In the genomic region with DNA sequence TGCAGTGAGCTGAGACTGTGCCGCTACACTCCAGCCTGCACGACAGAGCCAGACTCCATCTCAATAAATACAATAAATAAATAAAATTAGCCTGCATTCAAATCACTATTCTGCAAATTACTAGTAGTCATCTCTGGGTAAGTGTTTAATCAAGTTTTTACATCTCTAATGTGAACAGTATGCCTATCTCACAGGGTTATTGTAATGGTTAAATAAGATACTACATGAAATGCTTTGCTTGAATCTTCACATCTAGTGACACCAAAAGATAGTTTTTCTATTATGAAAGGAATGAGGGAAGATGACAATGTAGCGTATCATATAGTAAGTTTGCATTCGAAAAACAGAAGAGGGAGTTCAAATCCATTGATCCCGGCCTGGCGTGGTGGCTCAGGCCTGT, we compare ENCODE assay signal across 15 cellular contexts. TPM values are rescaled to one million over a fixed set of nuclear protein-coding genes. Genes with fewer than 3 reads are reported as not detected.
DNase-seq lines count a peak whose midpoint lies in the region; ATAC-seq, FAIRE-seq and TF ChIP-seq lines count a peak whose summit lies in the region.
"Had no signal": no experiment of that assay in that cellular context is flagged by ENCODE, and none has a peak within 500 bp of the region (broad histone marks: within the 10 kb centered on the region; RNA-seq: fewer than 3 reads in every experiment).

No MANE protein-coding gene starts in this region.

- RAD21 ChIA-PET in GM12878 (lab: Charles Lee; ENCODE audit: unreplicated experiment), result interaction anchor here (1.9 kb wide), 1 partner anchor 29 kb away, joined by 8 read pairs; a partner anchor contains a TSS

- no peak for TF ChIP-seq RAD21 in GM12878 (IDR thresholded peaks at IDR 0.05; ENCODE audit: insufficient read depth, low read depth, low read length)

- peak overlapping the region; percentile 81 for H3K9ac ChIP-seq in Loucy (ENCODE audit: low read depth, low read length, poor library complexity, severe bottlenecking)
- H3K9ac ChIP-seq in GM12878 (ENCODE audit: control insufficient read depth, insufficient read depth, low read length), result no peak overlapping the region
- no peak overlapping the region for H3K9ac ChIP-seq in neural progenitor cell

- CTCF ChIA-PET in GM12878 (lab: Yijun Ruan, JAX), result interaction anchor here (0.6 to 5.9 kb wide), 17 partner anchors 8 to 332 kb away, joined by 3 to 39 read pairs (median 5); a partner anchor contains a TSS

- H3K4me2 ChIP-seq in Loucy (ENCODE audit: low read depth, low read length, poor library complexity, severe bottlenecking), result peak overlapping the region; percentile 96
- H3K4me2 ChIP-seq in GM12878 (ENCODE audit: control insufficient read depth, insufficient read depth), result peak overlapping the region; percentile 38
- no peak overlapping the region for H3K4me2 ChIP-seq in neural progenitor cell

- peaks cover 45% of the 10 kb centered on the region for H3K36me3 Mint-ChIP-seq in T-helper 2 cell treated with Interferon-gamma antibody and Interleukin-4, amounts not matched to agents 5 μg/mL and 100 μg/mL, for 36 hours (ENCODE audit: low read depth)
- peaks cover 25% of the 10 kb centered on the region for H3K36me3 Mint-ChIP-seq in neural progenitor cell

- FAIRE-seq in GM12878 (lab: Jason Lieb, UNC), result no peak
- FAIRE-seq: frontal cortex, keratinocyte had no signal

- no peaks in the 10 kb centered on the region for H3K27me3 Mint-ChIP-seq in T-helper 2 cell treated with Interferon-gamma antibody and Interleukin-4, amounts not matched to agents 5 μg/mL and 100 μg/mL, for 36 hours (ENCODE audit: low read depth)
- peaks cover 5% of the 10 kb centered on the region for H3K27me3 Mint-ChIP-seq in neural progenitor cell (ENCODE audit: insufficient read depth, low read depth)

- BruUV-seq in GM12878 (replicated peaks; lab: Mats Ljungman, UMichigan), result no TSS peak

- TF ChIP-seq CTCF in Loucy (conservative IDR thresholded peaks at IDR 0.05; ENCODE audit: low read length) (no peak), GM12878 (IDR thresholded peaks at IDR 0.05 in 2 of 3, conservative IDR thresholded peaks at IDR 0.05 in 1 of 3; ENCODE audit: control insufficient read depth in 2 of 3, extremely low read depth in 1 of 3, insufficient read depth in 1 of 3, low read depth in 3 of 3, low read length in 3 of 3) (no peak), neural progenitor cell (IDR thresholded peaks at IDR 0.05) (no peak)

- TF ChIP-seq POLR2A in GM12878 (IDR thresholded peaks at IDR 0.05; ENCODE audit: low read depth, low read length), result no peak

- H3K9me2 ChIP-seq in Loucy (replicated peaks; ENCODE audit: low read depth, low read length), result no peaks in the 10 kb centered on the region

- intact Hi-C loops in GM12878 (cut with micrococcal nuclease; ENCODE audit: unreplicated experiment), result no loop called here

- H3K9me3 Mint-ChIP-seq in T-helper 2 cell treated with Interferon-gamma antibody and Interleukin-4, amounts not matched to agents 5 μg/mL and 100 μg/mL, for 36 hours, result no peaks in the 10 kb centered on the region
- no peaks in the 10 kb centered on the region for H3K9me3 Mint-ChIP-seq in neural progenitor cell

- WGBS in GM12878 (ENCODE audit: insufficient coverage, insufficient replicate concordance, low lambda C conversion rate, missing lambda C conversion rate), result 86% methylated on average over 6 of the region's 6 CpGs

- no peaks in the 10 kb centered on the region for H3K27me3 ChIP-seq in Loucy (ENCODE audit: insufficient read depth, low read length, poor library complexity, severe bottlenecking)
- H3K27me3 ChIP-seq in GM12878 (replicated peaks in 1 of 2; ENCODE audit: control insufficient read depth in 2 of 2, insufficient read depth in 2 of 2, low read length in 1 of 2), result no peaks in the 10 kb centered on the region
- H3K27me3 ChIP-seq in neural progenitor cell, result no peaks in the 10 kb centered on the region
- H3K27me3 ChIP-seq: transverse colon had no signal

- SMC1A ChIA-PET in GM12878 (lab: Charles Lee; ENCODE audit: uncharacterized antibody, unreplicated experiment), result interaction anchor here (0.5 to 2.7 kb wide), 3 partner anchors 11 to 83 kb away, joined by 3 to 6 read pairs (median 3); no protein-coding TSS in a partner anchor

- peaks cover 19% of the 10 kb centered on the region for H3K4me1 Mint-ChIP-seq in T-helper 2 cell treated with Interferon-gamma antibody and Interleukin-4, amounts not matched to agents 5 μg/mL and 100 μg/mL, for 36 hours (ENCODE audit: low read depth)
- peaks cover 34% of the 10 kb centered on the region for H3K4me1 Mint-ChIP-seq in neural progenitor cell

- peak overlapping the region; percentile 97 for H3K4me3 ChIP-seq in Loucy (ENCODE audit: low read length, poor library complexity, severe bottlenecking)
- H3K4me3 ChIP-seq in GM12878, result no peak overlapping the region
- H3K4me3 ChIP-seq in neural progenitor cell, result no peak overlapping the region

- H4K20me1 ChIP-seq in Loucy (ENCODE audit: insufficient read depth, low read length, poor library complexity, severe bottlenecking), result peaks cover 68% of the 10 kb centered on the region
- peaks cover 10% of the 10 kb centered on the region for H4K20me1 ChIP-seq in GM12878 (ENCODE audit: control insufficient read depth, insufficient read depth)
- peaks cover 63% of the 10 kb centered on the region for H4K20me1 ChIP-seq in neural progenitor cell (ENCODE audit: low read depth)

- H3K79me2 ChIP-seq in Loucy (ENCODE audit: insufficient read depth, low read length) (peaks cover 88% of the 10 kb centered on the region), GM12878 (ENCODE audit: control insufficient read depth, insufficient read depth, low read length) (peaks cover 49% of the 10 kb centered on the region), neural progenitor cell (ENCODE audit: low read depth) (peaks cover 83% of the 10 kb centered on the region)

- no peaks in the 10 kb centered on the region for H3F3A ChIP-seq in Loucy (ENCODE audit: low read depth)
- peaks cover 45% of the 10 kb centered on the region for H3F3A ChIP-seq in neural progenitor cell (ENCODE audit: low read depth)

- DNase-seq in T-helper 2 cell treated with Interferon-gamma antibody and Interleukin-4, amounts not matched to agents 5 μg/mL and 100 μg/mL, for 36 hours (ENCODE audit: low spot score), result no peak
- DNase-seq in T-helper 2 cell (no peak), GM12878 (ENCODE audit: low read depth, low spot score) (no peak), neural progenitor cell (ENCODE audit: low spot score) (no peak), amniotic stem cell (lab: John Stamatoyannopoulos, UW) (no peak), NCI-H2029 (lab: John Stamatoyannopoulos, UW) (no peak), activated gamma-delta T cell (lab: John Stamatoyannopoulos, UW) (no peak)
- DNase-seq: DMS53; effector CD4-positive, alpha-beta T cell; NCI-H1694 treated with DMSO at 0.1 percent for 48 hours; SW 1271; transverse colon had no signal

- peaks cover 56% of the 10 kb centered on the region for H3K4me1 ChIP-seq in Loucy (ENCODE audit: insufficient read depth, low read length, poor library complexity, severe bottlenecking)
- H3K4me1 ChIP-seq in GM12878 (ENCODE audit: control insufficient read depth, insufficient read depth, low read length), result peaks cover 12% of the 10 kb centered on the region
- H3K4me1 ChIP-seq in neural progenitor cell, result peaks cover 4% of the 10 kb centered on the region

- TF ChIP-seq EP300 in GM12878 (IDR thresholded peaks at IDR 0.05; ENCODE audit: borderline replicate concordance in 1 of 2, control insufficient read depth in 1 of 2, low read depth in 2 of 2, low read length in 2 of 2), result no peak

- peak overlapping the region; percentile 42 for H3K27ac Mint-ChIP-seq in T-helper 2 cell treated with Interferon-gamma antibody and Interleukin-4, amounts not matched to agents 5 μg/mL and 100 μg/mL, for 36 hours
- H3K27ac Mint-ChIP-seq in neural progenitor cell, result no peak overlapping the region

- H3K4me3 Mint-ChIP-seq in T-helper 2 cell treated with Interferon-gamma antibody and Interleukin-4, amounts not matched to agents 5 μg/mL and 100 μg/mL, for 36 hours, result peak overlapping the region; percentile 97
- peak overlapping the region; percentile 91 for H3K4me3 Mint-ChIP-seq in neural progenitor cell

- H3K27ac ChIP-seq in GM12878 (ENCODE audit: control insufficient read depth, insufficient read depth) (no peak overlapping the region), neural progenitor cell (no peak overlapping the region)

- peaks cover 41% of the 10 kb centered on the region for H3K36me3 ChIP-seq in Loucy (ENCODE audit: insufficient read depth, low read length)
- H3K36me3 ChIP-seq in GM12878 (ENCODE audit: control insufficient read depth in 2 of 2, insufficient read depth in 2 of 2, low read length in 1 of 2), result peaks cover 15 to 33% of the 10 kb centered on the region in 2 experiments
- peaks cover 10% of the 10 kb centered on the region for H3K36me3 ChIP-seq in neural progenitor cell

- POLR2A ChIA-PET in GM12878 (lab: Charles Lee), result interaction anchor here (1.2 to 1.5 kb wide), 3 partner anchors 10 to 61 kb away, joined by 4 to 7 read pairs (median 4); a partner anchor contains a TSS

- H3K9me3 ChIP-seq in Loucy (ENCODE audit: insufficient read depth, low read depth, low read length) (no peaks in the 10 kb centered on the region), GM12878 (replicated peaks; ENCODE audit: control insufficient read depth, insufficient read depth, low read length) (no peaks in the 10 kb centered on the region), neural progenitor cell (ENCODE audit: low read depth) (no peaks in the 10 kb centered on the region)
- H3K9me3 ChIP-seq: transverse colon had no signal

- H2AFZ ChIP-seq in Loucy (ENCODE audit: low read length) (no peak overlapping the region), GM12878 (ENCODE audit: control insufficient read depth, low read depth, low read length) (no peak overlapping the region), neural progenitor cell (replicated peaks) (no peak overlapping the region)

- in situ Hi-C loops in GM12878 (cut with MboI), result no loop called here

- ATAC-seq in GM12878, result no peak

RNA-seq across cellular contexts. Expression of a gene that starts 2.1 kb away (rescaled TPM):
- total RNA-seq in GM12878 (2013; cell fraction: nucleolus; rRNA removed), result 119 and 121 TPM in 2 replicates
- total RNA-seq in GM12878 (2014; rRNA removed), result 141 and 182 TPM in 2 replicates
- 180 and 190 TPM in 2 replicates for total RNA-seq in GM12878 (2014; rRNA removed; fragmentation: Illumina TruSeq; extraction: Trizol)
- total RNA-seq in GM12878 (2021), result 231 and 241 TPM in 2 replicates
- polyA plus RNA-seq in GM12878 (2011; ENCODE audit: low read depth), result 121 TPM
- polyA plus RNA-seq in GM12878 (2011; rRNA removed), result 173 and 179 TPM in 2 replicates
- 125 and 127 TPM in 2 replicates for polyA plus RNA-seq in GM12878 (2011; cell fraction: cytosol; rRNA removed)
- 131 and 153 TPM in 2 replicates for polyA plus RNA-seq in GM12878 (2011; cell fraction: nucleus; rRNA removed)
- 138 and 188 TPM in 2 replicates for polyA plus RNA-seq in GM12878 (2012)
- polyA plus RNA-seq in GM12878 (2014; fragmentation: Illumina TruSeq; extraction: Trizol), result 146 and 153 TPM in 2 replicates
- polyA plus RNA-seq in GM12878 (2014; fragmentation: Nextera tagmentation; extraction: Ambion mirVana), result 10 to 100 TPM; 56.2 to 96.4 TPM
- 251 and 272 TPM in 2 replicates for polyA plus RNA-seq in GM12878 (2014; rRNA removed)
- polyA plus RNA-seq in GM12878 (2016; fragmentation: Nextera tagmentation; extraction: Ambion mirVana), result 100 to 1,000 TPM; 422 to 510 TPM
- polyA minus RNA-seq in GM12878 (2011; rRNA and poly(A)+ RNA removed), result 81.3 and 89.2 TPM in 2 replicates
- 52.2 and 56.4 TPM in 2 replicates for polyA minus RNA-seq in GM12878 (2011; cell fraction: cytosol; rRNA and poly(A)+ RNA removed)
- 48.6 and 67.9 TPM in 2 replicates for polyA minus RNA-seq in GM12878 (2011; cell fraction: nucleus; rRNA and poly(A)+ RNA removed)
- 257 and 273 TPM in 2 replicates for total RNA-seq in neural progenitor cell (ENCODE audit: low replicate concordance)

RNA-seq across cellular contexts. Expression of a gene that starts 21.2 kb away (rescaled TPM):
- total RNA-seq in GM12878 (2013; cell fraction: nucleolus; rRNA removed), result 21.0 and 21.2 TPM in 2 replicates
- 20.1 and 22.7 TPM in 2 replicates for total RNA-seq in GM12878 (2014; rRNA removed)
- 21.7 and 22.0 TPM in 2 replicates for total RNA-seq in GM12878 (2014; rRNA removed; fragmentation: Illumina TruSeq; extraction: Trizol)
- 33.6 and 40.3 TPM in 2 replicates for total RNA-seq in GM12878 (2021)
- 6.1 TPM for polyA plus RNA-seq in GM12878 (2011; ENCODE audit: low read depth)
- polyA plus RNA-seq in GM12878 (2011; rRNA removed), result 29.8 and 39.8 TPM in 2 replicates
- 20.2 and 23.5 TPM in 2 replicates for polyA plus RNA-seq in GM12878 (2011; cell fraction: cytosol; rRNA removed)
- 21.3 and 23.0 TPM in 2 replicates for polyA plus RNA-seq in GM12878 (2011; cell fraction: nucleus; rRNA removed)
- polyA plus RNA-seq in GM12878 (2012), result 12.6 TPM in 2 replicates
- 24.2 and 29.7 TPM in 2 replicates for polyA plus RNA-seq in GM12878 (2014; fragmentation: Illumina TruSeq; extraction: Trizol)
- polyA plus RNA-seq in GM12878 (2014; fragmentation: Nextera tagmentation; extraction: Ambion mirVana), result 1 to 10 TPM; 5.1 to 9.6 TPM
- 14.5 and 17.2 TPM in 2 replicates for polyA plus RNA-seq in GM12878 (2014; rRNA removed)
- 10 to 100 TPM; 27.2 to 31.6 TPM for polyA plus RNA-seq in GM12878 (2016; fragmentation: Nextera tagmentation; extraction: Ambion mirVana)
- polyA minus RNA-seq in GM12878 (2011; rRNA and poly(A)+ RNA removed), result 15.2 and 16.9 TPM in 2 replicates
- polyA minus RNA-seq in GM12878 (2011; cell fraction: cytosol; rRNA and poly(A)+ RNA removed), result 6.0 and 8.0 TPM in 2 replicates
- polyA minus RNA-seq in GM12878 (2011; cell fraction: nucleus; rRNA and poly(A)+ RNA removed), result 4.5 and 6.3 TPM in 2 replicates
- total RNA-seq in neural progenitor cell (ENCODE audit: low replicate concordance), result 21.9 and 29.1 TPM in 2 replicates

RNA-seq across cellular contexts. Expression of a gene that starts 21.3 kb away (rescaled TPM):
- 9.6 and 13.1 TPM in 2 replicates for total RNA-seq in GM12878 (2013; cell fraction: nucleolus; rRNA removed)
- total RNA-seq in GM12878 (2014; rRNA removed) (44.8 and 52.4 TPM in 2 replicates), GM12878 (2014; rRNA removed; fragmentation: Illumina TruSeq; extraction: Trizol) (57.0 and 60.0 TPM in 2 replicates), GM12878 (2021) (49.1 and 52.4 TPM in 2 replicates), neural progenitor cell (ENCODE audit: low replicate concordance) (47.2 and 72.1 TPM in 2 replicates)
- 53.9 TPM for polyA plus RNA-seq in GM12878 (2011; ENCODE audit: low read depth)
- polyA plus RNA-seq in GM12878 (2011; rRNA removed) (92.7 and 128 TPM in 2 replicates), GM12878 (2014; fragmentation: Illumina TruSeq; extraction: Trizol) (68.9 and 81.6 TPM in 2 replicates), GM12878 (2014; fragmentation: Nextera tagmentation; extraction: Ambion mirVana) (100 to 1,000 TPM; 308 to 346 TPM), GM12878 (2014; rRNA removed) (56.6 and 60.9 TPM in 2 replicates), GM12878 (2016; fragmentation: Nextera tagmentation; extraction: Ambion mirVana) (100 to 1,000 TPM; 174 to 189 TPM)
- 30.2 and 35.4 TPM in 2 replicates for polyA plus RNA-seq in GM12878 (2011; cell fraction: cytosol; rRNA removed)
- polyA plus RNA-seq in GM12878 (2011; cell fraction: nucleus; rRNA removed), result 25.1 and 25.4 TPM in 2 replicates
- polyA plus RNA-seq in GM12878 (2012), result 45.2 and 60.5 TPM in 2 replicates
- polyA minus RNA-seq in GM12878 (2011; rRNA and poly(A)+ RNA removed), result 15.7 and 19.7 TPM in 2 replicates
- 11.6 and 13.4 TPM in 2 replicates for polyA minus RNA-seq in GM12878 (2011; cell fraction: cytosol; rRNA and poly(A)+ RNA removed)
- polyA minus RNA-seq in GM12878 (2011; cell fraction: nucleus; rRNA and poly(A)+ RNA removed), result 9.3 and 10.2 TPM in 2 replicates

RNA-seq across cellular contexts. Expression of a gene that starts 28.5 kb away (rescaled TPM):
- total RNA-seq in GM12878 (2013; cell fraction: nucleolus; rRNA removed), result 40.6 and 44.1 TPM in 2 replicates
- total RNA-seq in GM12878 (2014; rRNA removed), result 217 and 280 TPM in 2 replicates
- total RNA-seq in GM12878 (2014; rRNA removed; fragmentation: Illumina TruSeq; extraction: Trizol), result 341 and 355 TPM in 2 replicates
- total RNA-seq in GM12878 (2021), result 239 and 249 TPM in 2 replicates
- polyA plus RNA-seq in GM12878 (2011; ENCODE audit: low read depth), result 278 TPM
- polyA plus RNA-seq in GM12878 (2011; rRNA removed), result 366 and 389 TPM in 2 replicates
- 326 and 330 TPM in 2 replicates for polyA plus RNA-seq in GM12878 (2011; cell fraction: cytosol; rRNA removed)
- 212 and 217 TPM in 2 replicates for polyA plus RNA-seq in GM12878 (2011; cell fraction: nucleus; rRNA removed)
- polyA plus RNA-seq in GM12878 (2012), result 234 and 299 TPM in 2 replicates
- 351 and 393 TPM in 2 replicates for polyA plus RNA-seq in GM12878 (2014; fragmentation: Illumina TruSeq; extraction: Trizol)
- 100 to 1,000 TPM; 744 to 796 TPM for polyA plus RNA-seq in GM12878 (2014; fragmentation: Nextera tagmentation; extraction: Ambion mirVana)
- 342 and 435 TPM in 2 replicates for polyA plus RNA-seq in GM12878 (2014; rRNA removed)
- 100 to 1,000 TPM; 586 to 593 TPM for polyA plus RNA-seq in GM12878 (2016; fragmentation: Nextera tagmentation; extraction: Ambion mirVana)
- polyA minus RNA-seq in GM12878 (2011; rRNA and poly(A)+ RNA removed), result 73.6 and 113 TPM in 2 replicates
- polyA minus RNA-seq in GM12878 (2011; cell fraction: cytosol; rRNA and poly(A)+ RNA removed), result 63.4 and 68.0 TPM in 2 replicates
- polyA minus RNA-seq in GM12878 (2011; cell fraction: nucleus; rRNA and poly(A)+ RNA removed), result 38.3 and 49.9 TPM in 2 replicates
- 284 and 355 TPM in 2 replicates for total RNA-seq in neural progenitor cell (ENCODE audit: low replicate concordance)

RNA-seq across cellular contexts. Expression of a gene that starts 29.5 kb away (rescaled TPM):
- 62.1 and 62.4 TPM in 2 replicates for total RNA-seq in GM12878 (2013; cell fraction: nucleolus; rRNA removed)
- total RNA-seq in GM12878 (2014; rRNA removed) (929 and 945 TPM in 2 replicates), GM12878 (2014; rRNA removed; fragmentation: Illumina TruSeq; extraction: Trizol) (406 and 408 TPM in 2 replicates), GM12878 (2021) (411 and 444 TPM in 2 replicates), neural progenitor cell (ENCODE audit: low replicate concordance) (296 and 432 TPM in 2 replicates)
- 201 TPM for polyA plus RNA-seq in GM12878 (2011; ENCODE audit: low read depth)
- polyA plus RNA-seq in GM12878 (2011; rRNA removed) (485 and 767 TPM in 2 replicates), GM12878 (2014; fragmentation: Illumina TruSeq; extraction: Trizol) (243 and 574 TPM in 2 replicates), GM12878 (2014; fragmentation: Nextera tagmentation; extraction: Ambion mirVana) (1,000 to 10,000 TPM; 2,509 to 2,723 TPM), GM12878 (2014; rRNA removed) (1,110 and 1,170 TPM in 2 replicates), GM12878 (2016; fragmentation: Nextera tagmentation; extraction: Ambion mirVana) (1,000 to 10,000 TPM; 1,109 to 1,208 TPM)
- 1,553 and 1,830 TPM in 2 replicates for polyA plus RNA-seq in GM12878 (2011; cell fraction: cytosol; rRNA removed)
- 1,659 and 2,699 TPM in 2 replicates for polyA plus RNA-seq in GM12878 (2011; cell fraction: nucleus; rRNA removed)
- 432 and 455 TPM in 2 replicates for polyA plus RNA-seq in GM12878 (2012)
- 290 and 435 TPM in 2 replicates for polyA minus RNA-seq in GM12878 (2011; rRNA and poly(A)+ RNA removed)
- 96.6 and 139 TPM in 2 replicates for polyA minus RNA-seq in GM12878 (2011; cell fraction: cytosol; rRNA and poly(A)+ RNA removed)
- 215 and 226 TPM in 2 replicates for polyA minus RNA-seq in GM12878 (2011; cell fraction: nucleus; rRNA and poly(A)+ RNA removed)
